Comparison of ENCODE assay signal across 17 cellular contexts in the genomic region with DNA sequence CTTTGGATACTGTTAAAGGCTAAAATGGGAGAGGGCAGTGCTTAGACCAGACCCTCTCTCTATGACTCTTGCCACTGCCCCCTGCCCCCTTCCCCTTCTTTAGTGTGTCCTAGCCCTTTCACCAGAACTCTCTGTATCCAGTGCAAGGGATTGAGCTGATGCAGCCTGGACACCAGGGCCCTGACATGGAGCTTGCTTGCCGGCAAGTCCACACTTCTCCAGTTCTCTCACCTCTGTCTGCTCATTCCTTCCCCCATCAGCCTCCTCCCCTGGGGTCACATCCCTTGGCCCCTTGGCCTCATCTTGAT. TPM values are rescaled to one million over a fixed set of nuclear protein-coding genes. Genes with fewer than 3 reads are reported as not detected.
DNase-seq lines count a peak whose midpoint lies in the region; ATAC-seq and TF ChIP-seq lines count a peak whose summit lies in the region.
"Had no signal": no experiment of that assay in that cellular context is flagged by ENCODE, and none has a peak within 500 bp of the region (broad histone marks: within the 10 kb centered on the region; RNA-seq: fewer than 3 reads in every experiment).

No MANE protein-coding gene starts in this region.

- H3K27ac ChIP-seq in CD8-positive, alpha-beta T cell (ENCODE audit: low read depth, low read length), result no peak overlapping the region
- H3K27ac ChIP-seq in Panc1 (ENCODE audit: low read length), result no peak overlapping the region
- H3K27ac ChIP-seq in sigmoid colon, result no peak overlapping the region
- H3K27ac ChIP-seq: HL-60, SJCRH30 had no signal

- H3K27me3 Mint-ChIP-seq in CD8-positive, alpha-beta T cell (ENCODE audit: low read depth), result peaks cover 78% of the 10 kb centered on the region

- no peak overlapping the region for H3K4me3 ChIP-seq in CD8-positive, alpha-beta T cell (ENCODE audit: low read depth, low read length)
- H3K4me3 ChIP-seq in Panc1 (ENCODE audit: low read depth in 2 of 2, low read length in 2 of 2) (no peak overlapping the region), iPS-15b (ENCODE audit: low read depth, low read length) (peak overlapping the region; percentile 37), sigmoid colon (no peak overlapping the region)
- H3K4me3 ChIP-seq: HAP-1, SJCRH30 had no signal

- no peaks in the 10 kb centered on the region for H3K36me3 ChIP-seq in CD8-positive, alpha-beta T cell (ENCODE audit: insufficient read depth, low read length)
- H3K36me3 ChIP-seq in Panc1 (ENCODE audit: control insufficient read depth, insufficient read depth, low read length), result no peaks in the 10 kb centered on the region
- no peaks in the 10 kb centered on the region for H3K36me3 ChIP-seq in iPS-15b (ENCODE audit: control insufficient read depth, insufficient read depth, low read length)
- H3K36me3 ChIP-seq in sigmoid colon, result no peaks in the 10 kb centered on the region
- H3K36me3 ChIP-seq: BE2C, HAP-1, SJCRH30 had no signal

- peaks cover 43% of the 10 kb centered on the region for H3K27me3 ChIP-seq in CD8-positive, alpha-beta T cell (ENCODE audit: insufficient read depth, low read length)
- H3K27me3 ChIP-seq in Panc1 (ENCODE audit: control insufficient read depth, insufficient read depth, low read length), result peaks cover 10% of the 10 kb centered on the region
- peaks cover 94% of the 10 kb centered on the region for H3K27me3 ChIP-seq in iPS-15b (ENCODE audit: control insufficient read depth, insufficient read depth, low read length)
- H3K27me3 ChIP-seq in sigmoid colon, result peaks cover 33 to 100% (median 80%) of the 10 kb centered on the region in 3 donors

- intact Hi-C loops in CD8-positive, alpha-beta T cell (cut with DNase I, micrococcal nuclease), result loop anchor here in 1 of 2 experiments (10.0 kb wide), 1 partner anchor 257 kb away; no protein-coding TSS in a partner anchor
- intact Hi-C loops in Panc1 (cut with micrococcal nuclease; ENCODE audit: unreplicated experiment), result loop anchor here (10.0 kb wide), 1 partner anchor 297 kb away; no protein-coding TSS in a partner anchor
- intact Hi-C loops in sigmoid colon (cut with DNase I), result no loop called here

- H3K4me1 ChIP-seq in CD8-positive, alpha-beta T cell (ENCODE audit: insufficient read depth, low read length), result peaks cover 26% of the 10 kb centered on the region
- H3K4me1 ChIP-seq in Panc1 (ENCODE audit: control insufficient read depth, insufficient read depth, low read length) (peaks cover 21% of the 10 kb centered on the region), iPS-15b (ENCODE audit: control insufficient read depth, insufficient read depth, low read length) (peaks cover 20% of the 10 kb centered on the region), sigmoid colon (peaks cover 0 to 32% (median 27%) of the 10 kb centered on the region in 4 donors)

- no peak overlapping the region for H3K27ac Mint-ChIP-seq in CD8-positive, alpha-beta T cell
- H3K27ac Mint-ChIP-seq: CD8-positive, alpha-beta memory T cell had no signal

- CTCF ChIA-PET in CD8-positive, alpha-beta T cell (lab: Charles Lee), result interaction anchor here (1.8 to 4.3 kb wide), 2 partner anchors 19 to 40 kb away, joined by 7 to 20 read pairs; no protein-coding TSS in a partner anchor
- CTCF ChIA-PET in Panc1 (lab: Charles Lee), result interaction anchor here (0.6 to 1.2 kb wide), 3 partner anchors 11 to 294 kb away, joined by 3 to 6 read pairs (median 3); no protein-coding TSS in a partner anchor

- H3K9ac ChIP-seq in iPS-15b (ENCODE audit: low read depth, low read length), result no peak overlapping the region

- no peak for TF ChIP-seq POLR2A in sigmoid colon (IDR thresholded peaks at IDR 0.05)

- no peaks in the 10 kb centered on the region for H3K9me3 ChIP-seq in CD8-positive, alpha-beta T cell (ENCODE audit: low read length)
- no peaks in the 10 kb centered on the region for H3K9me3 ChIP-seq in Panc1 (ENCODE audit: control insufficient read depth, insufficient read depth, low read depth, low read length)
- no peaks in the 10 kb centered on the region for H3K9me3 ChIP-seq in iPS-15b (ENCODE audit: control insufficient read depth, insufficient read depth, low read length)
- H3K9me3 ChIP-seq in sigmoid colon, result no peaks in the 10 kb centered on the region
- H3K9me3 ChIP-seq: BE2C, HAP-1, SJCRH30 had no signal

- DNase-seq in CD8-positive, alpha-beta T cell, result no peak
- DNase-seq in Panc1 (ENCODE audit: low read depth, low spot score), result no peak
- DNase-seq in sigmoid colon, result peak; percentile 15
- DNase-seq in GDM1 (lab: John Stamatoyannopoulos, UW), result no peak
- DNase-seq in stimulated activated CD4-positive, alpha-beta T cell treated with anti-CD3 and anti-CD28 coated beads, Interleukin-2, amount 100 ng/mL, for 48 hours, result no peak
- DNase-seq: BE2C; CD8-positive, alpha-beta memory T cell; GF-D8; NCI-H187 treated with DMSO at 0.1 percent for 48 hours; NCI-H446; NK-92 treated with Interleukin-12 subunit alpha and Interleukin-12 subunit beta, amount 100 ng/mL, for 24 hours had no signal

- peaks cover 22% of the 10 kb centered on the region for H3K4me1 Mint-ChIP-seq in CD8-positive, alpha-beta T cell (ENCODE audit: low read depth)

- BruUV-seq in Panc1 (replicated peaks; lab: Mats Ljungman, UMichigan), result no TSS peak

- no peaks in the 10 kb centered on the region for H3K9me3 Mint-ChIP-seq in CD8-positive, alpha-beta T cell
- H3K9me3 Mint-ChIP-seq: CD8-positive, alpha-beta memory T cell had no signal

- ATAC-seq in CD8-positive, alpha-beta T cell, result no peak
- peak; percentile 23; the same call in 1 of the 2 replicates for ATAC-seq in Panc1
- ATAC-seq in GM21723 (IDR thresholded peaks at IDR 0.05; ENCODE audit: unreplicated experiment), result no peak

- peak overlapping the region; percentile 5 for H3K4me3 Mint-ChIP-seq in CD8-positive, alpha-beta T cell

- no peak for TF ChIP-seq CTCF in CD8-positive, alpha-beta T cell (IDR thresholded peaks at IDR 0.05)
- TF ChIP-seq CTCF in Panc1 (IDR thresholded peaks at IDR 0.05) (no peak), sigmoid colon (IDR thresholded peaks at IDR 0.05) (no peak)

- POLR2A ChIA-PET in CD8-positive, alpha-beta T cell (lab: Charles Lee), result no interaction called here
- POLR2A ChIA-PET in Panc1 (lab: Charles Lee), result no interaction called here

- H3K36me3 Mint-ChIP-seq in CD8-positive, alpha-beta T cell, result no peaks in the 10 kb centered on the region

- WGBS in sigmoid colon, 2 donors, result 9 to 19% methylated on average over 1 of the region's 1 CpG

- in situ Hi-C loops in Panc1 (cut with HindIII; ENCODE audit: low pct_unique_long_range_greater_than_20kb, low sequenced_read_pairs), result no loop called here

- no peak for TF ChIP-seq EP300 in sigmoid colon (IDR thresholded peaks at IDR 0.05)

RNA-seq across cellular contexts. Expression of a gene that starts 1.5 kb away (rescaled TPM):
- not detected for total RNA-seq in CD8-positive, alpha-beta T cell
- total RNA-seq in Panc1 (2021; ENCODE audit: unreplicated experiment) (8.1 TPM), sigmoid colon (1 to 10 TPM; 2.6 to 3.9 (median 3.1) TPM)
- polyA plus RNA-seq in Panc1 (2012; ENCODE audit: insufficient read length), result 3.9 TPM
- polyA plus RNA-seq in sigmoid colon, result 1 to 10 TPM in 1 of 3 donors, not detected in 2; 1.5 TPM
- polyA plus RNA-seq: AG04450 had no signal

RNA-seq across cellular contexts. Expression of a gene that starts 22.6 kb away (rescaled TPM):
- total RNA-seq in CD8-positive, alpha-beta T cell, result 1 to 10 TPM; 4.9 to 6.6 TPM
- 9.2 TPM for total RNA-seq in Panc1 (2021; ENCODE audit: unreplicated experiment)
- polyA plus RNA-seq in Panc1 (2012; ENCODE audit: insufficient read length), result 8.6 TPM
- not detected for total RNA-seq in sigmoid colon
- under 1 TPM in 1 of 3 donors, not detected in 2; 0.38 TPM for polyA plus RNA-seq in sigmoid colon
- polyA plus RNA-seq: AG04450 had no signal

RNA-seq across cellular contexts. Expression of a gene that starts 26.5 kb away (rescaled TPM):
- total RNA-seq in CD8-positive, alpha-beta T cell, result not detected
- not detected for total RNA-seq in Panc1 (2021; ENCODE audit: unreplicated experiment)
- not detected for polyA plus RNA-seq in Panc1 (2012; ENCODE audit: insufficient read length)
- total RNA-seq in sigmoid colon, result not detected
- polyA plus RNA-seq in sigmoid colon, result not detected
- total RNA-seq: CD8-positive, alpha-beta memory T cell had no signal
- polyA plus RNA-seq: AG04450; CD8-positive, alpha-beta memory T cell had no signal

Comparison
In these comparisons a context has a peak if more than half of its experiments do, and no peak if none do; other contexts are left out.
1. RNA of a gene that starts 22.6 kb away (total RNA-seq): 9.2 TPM in Panc1 (single experiment) and 4.9 to 6.6 TPM in CD8-positive, alpha-beta T cell; not detected in sigmoid colon; every median in the first group is over 4 times any median in the second.